In genomic region chr4:139559692-139560091, GRCh38 we compare ENCODE assay signal across 2 cellular contexts.
TF ChIP-seq lines count a peak whose summit lies in the region.

No MANE protein-coding gene starts in this region.

TF ChIP-seq in liver, 16 proteins besides CTCF, POLR2A, EP300 and RAD21 (continued from another document):
- TF ChIP-seq ZBTB33 (IDR thresholded peaks at IDR 0.05): no peak

TF ChIP-seq in HepG2, 621 proteins besides CTCF, POLR2A, EP300 and RAD21 (continued from another document):
- TF ChIP-seq TOPORS (CRISPR knock-in tag; IDR thresholded peaks at IDR 0.05): no peak
- no peak for TF ChIP-seq ATRX (CRISPR knock-in tag; IDR thresholded peaks at IDR 0.05; ENCODE audit: borderline replicate concordance)
- TF ChIP-seq MIER3 (CRISPR knock-in tag; IDR thresholded peaks at IDR 0.05; ENCODE audit: borderline replicate concordance): no peak
- no peak for TF ChIP-seq ATF7 (IDR thresholded peaks at IDR 0.05)
- TF ChIP-seq ATF7 (CRISPR knock-in tag; IDR thresholded peaks at IDR 0.05): no peak
- no peak for TF ChIP-seq FOXK2 (IDR thresholded peaks at IDR 0.05)
- TF ChIP-seq ZBTB10 (CRISPR knock-in tag; IDR thresholded peaks at IDR 0.05; ENCODE audit: borderline replicate concordance): no peak
- TF ChIP-seq CAMTA2 (CRISPR knock-in tag; IDR thresholded peaks at IDR 0.05; ENCODE audit: borderline replicate concordance): no peak
- TF ChIP-seq PHB2 (IDR thresholded peaks at IDR 0.05; ENCODE audit: partially characterized antibody): no peak
- TF ChIP-seq PHF8 (CRISPR knock-in tag; IDR thresholded peaks at IDR 0.05): no peak
